2 cellular contexts compared by ENCODE assay signal in the genomic region with DNA sequence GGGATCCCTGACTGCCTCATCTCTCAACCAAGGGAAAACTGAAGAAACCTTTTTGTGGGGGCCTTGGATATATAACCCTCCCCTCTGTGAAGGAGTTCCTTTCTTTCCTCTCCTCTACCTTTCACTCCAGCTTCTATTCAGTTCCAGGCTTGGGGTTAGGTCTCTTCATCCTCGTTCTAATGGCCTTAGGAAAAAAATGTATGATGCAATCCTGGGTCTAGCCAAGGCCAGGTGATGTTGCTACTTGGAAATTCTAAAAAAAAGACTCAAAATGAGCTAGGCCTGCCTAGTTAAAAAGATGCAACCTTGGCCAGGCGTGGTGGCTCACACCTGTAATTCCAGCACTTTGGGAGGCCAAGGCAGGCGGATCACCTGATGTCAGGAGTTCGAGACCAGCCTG.
A peak's percentile ranks its signal among the peaks of the same experiment; 100 is the strongest.
TF ChIP-seq lines count a peak whose summit lies in the region.

No MANE protein-coding gene starts in this region.

TF ChIP-seq in HepG2, 621 proteins besides CTCF, POLR2A, EP300 and RAD21 (continues in another document):
- TF ChIP-seq PLRG1 (conservative IDR thresholded peaks at IDR 0.05) (no peak), ATF7-NPFF (CRISPR knock-in tag; IDR thresholded peaks at IDR 0.05; ENCODE audit: low read depth) (no peak), REL (CRISPR knock-in tag; conservative IDR thresholded peaks at IDR 0.05) (no peak), ZNF256 (CRISPR knock-in tag; conservative IDR thresholded peaks at IDR 0.05) (no peak), ZBTB10 (CRISPR knock-in tag; IDR thresholded peaks at IDR 0.05; ENCODE audit: borderline replicate concordance) (no peak), ZNF839 (CRISPR knock-in tag; IDR thresholded peaks at IDR 0.05; ENCODE audit: borderline replicate concordance) (no peak), MYNN (CRISPR knock-in tag; IDR thresholded peaks at IDR 0.05; ENCODE audit: low read depth) (no peak), ZC3H4 (CRISPR knock-in tag; IDR thresholded peaks at IDR 0.05; ENCODE audit: borderline replicate concordance) (no peak), ZNF510 (CRISPR knock-in tag; IDR thresholded peaks at IDR 0.05; ENCODE audit: low read depth) (no peak), UBTF (CRISPR knock-in tag; IDR thresholded peaks at IDR 0.05) (no peak), MAFF (IDR thresholded peaks at IDR 0.05; ENCODE audit: low read depth, low read length) (no peak), HOXA7 (CRISPR knock-in tag; IDR thresholded peaks at IDR 0.05) (no peak)
- TF ChIP-seq, protein P1, sequence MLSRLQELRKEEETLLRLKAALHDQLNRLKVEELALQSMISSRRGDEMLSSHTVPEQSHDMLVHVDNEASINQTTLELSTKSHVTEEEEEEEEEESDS (CRISPR knock-in tag; IDR thresholded peaks at IDR 0.05; ENCODE audit: borderline replicate concordance), result no peak
- TF ChIP-seq, protein P2, sequence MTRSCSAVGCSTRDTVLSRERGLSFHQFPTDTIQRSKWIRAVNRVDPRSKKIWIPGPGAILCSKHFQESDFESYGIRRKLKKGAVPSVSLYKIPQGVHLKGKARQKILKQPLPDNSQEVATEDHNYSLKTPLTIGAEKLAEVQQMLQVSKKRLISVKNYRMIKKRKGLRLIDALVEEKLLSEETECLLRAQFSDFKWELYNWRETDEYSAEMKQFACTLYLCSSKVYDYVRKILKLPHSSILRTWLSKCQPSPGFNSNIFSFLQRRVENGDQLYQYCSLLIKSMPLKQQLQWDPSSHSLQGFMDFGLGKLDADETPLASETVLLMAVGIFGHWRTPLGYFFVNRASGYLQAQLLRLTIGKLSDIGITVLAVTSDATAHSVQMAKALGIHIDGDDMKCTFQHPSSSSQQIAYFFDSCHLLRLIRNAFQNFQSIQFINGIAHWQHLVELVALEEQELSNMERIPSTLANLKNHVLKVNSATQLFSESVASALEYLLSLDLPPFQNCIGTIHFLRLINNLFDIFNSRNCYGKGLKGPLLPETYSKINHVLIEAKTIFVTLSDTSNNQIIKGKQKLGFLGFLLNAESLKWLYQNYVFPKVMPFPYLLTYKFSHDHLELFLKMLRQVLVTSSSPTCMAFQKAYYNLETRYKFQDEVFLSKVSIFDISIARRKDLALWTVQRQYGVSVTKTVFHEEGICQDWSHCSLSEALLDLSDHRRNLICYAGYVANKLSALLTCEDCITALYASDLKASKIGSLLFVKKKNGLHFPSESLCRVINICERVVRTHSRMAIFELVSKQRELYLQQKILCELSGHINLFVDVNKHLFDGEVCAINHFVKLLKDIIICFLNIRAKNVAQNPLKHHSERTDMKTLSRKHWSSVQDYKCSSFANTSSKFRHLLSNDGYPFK (CRISPR knock-in tag; IDR thresholded peaks at IDR 0.05; ENCODE audit: borderline replicate concordance), result no peak

TF ChIP-seq in K562, 482 proteins besides CTCF, POLR2A, EP300 and RAD21:
- TF ChIP-seq ZNF41 (CRISPR knock-in tag; conservative IDR thresholded peaks at IDR 0.05) (no peak), CEBPG (CRISPR knock-in tag; IDR thresholded peaks at IDR 0.05) (peak; percentile 41; the same call in 1 of the 2 replicates), CEBPG (tag; conservative IDR thresholded peaks at IDR 0.05 in 1 of 2, IDR thresholded peaks at IDR 0.05 in 1 of 2) (peak; percentile 77 to 84), RNF219 (CRISPR knock-in tag; IDR thresholded peaks at IDR 0.05) (no peak), ATF4 (CRISPR knock-in tag; IDR thresholded peaks at IDR 0.05) (peak; percentile 66; the same call in 1 of the 2 replicates), ATF3 (IDR thresholded peaks at IDR 0.05) (peak; percentile 76), ATF3 (CRISPR knock-in tag; conservative IDR thresholded peaks at IDR 0.05) (no peak), TFAM (CRISPR knock-in tag; conservative IDR thresholded peaks at IDR 0.05) (no peak), CEBPB (tag; IDR thresholded peaks at IDR 0.05) (peak; percentile 67; the same call in 1 of the 2 replicates), CBX8 (IDR thresholded peaks at IDR 0.05; ENCODE audit: borderline replicate concordance, extremely low read depth, low read depth, low read length, poor library complexity, severe bottlenecking) (no peak), IRF9 (tag; IDR thresholded peaks at IDR 0.05) (0 out of 2 replicates have a peak, but pooled peaks have one; percentile 45), ATF7 (IDR thresholded peaks at IDR 0.05) (peak; percentile 42; the same call in 1 of the 2 replicates), ZSCAN32 (CRISPR knock-in tag; IDR thresholded peaks at IDR 0.05) (peak; percentile 67; the same call in 1 of the 2 replicates), ZNF175 (CRISPR knock-in tag; IDR thresholded peaks at IDR 0.05; ENCODE audit: low read depth) (no peak)
